11 cellular contexts compared by ENCODE assay signal in genomic region chr10:111207525-111207924, GRCh38.
DNase-seq lines count a peak whose midpoint lies in the region; ATAC-seq, FAIRE-seq and TF ChIP-seq lines count a peak whose summit lies in the region.
"Had no signal": no experiment of that assay in that cellular context is flagged by ENCODE, and none has a peak within 500 bp of the region (broad histone marks: within the 10 kb centered on the region; RNA-seq: fewer than 3 reads in every experiment).

No MANE protein-coding gene starts in this region.

- in situ Hi-C loops in GM12878 (cut with MboI) = loop anchor here (10.0 kb wide), 1 partner anchor 303 kb away; no protein-coding TSS in a partner anchor

- 14% methylated on average over 5 of the region's 5 CpGs for WGBS in GM12878 (ENCODE audit: insufficient coverage, insufficient replicate concordance, low lambda C conversion rate, missing lambda C conversion rate)

- no peaks in the 10 kb centered on the region for H3K9me3 ChIP-seq in GM12878 (replicated peaks; ENCODE audit: control insufficient read depth, insufficient read depth, low read length)
- H3K9me3 ChIP-seq in upper lobe of right lung = no peaks in the 10 kb centered on the region

- H3K79me2 ChIP-seq in GM12878 (ENCODE audit: control insufficient read depth, insufficient read depth, low read length) = no peaks in the 10 kb centered on the region

- BruUV-seq in GM12878 (replicated peaks; lab: Mats Ljungman, UMichigan) = no TSS peak

- no peak overlapping the region for H3K4me3 ChIP-seq in GM12878
- no peak overlapping the region for H3K4me3 ChIP-seq in upper lobe of right lung
- H3K4me3 ChIP-seq: skin epidermis had no signal

- H3K9ac ChIP-seq in GM12878 (ENCODE audit: control insufficient read depth, insufficient read depth, low read length) = no peak overlapping the region

- H3K4me1 ChIP-seq in GM12878 (ENCODE audit: control insufficient read depth, insufficient read depth, low read length) = no peaks in the 10 kb centered on the region
- H3K4me1 ChIP-seq in upper lobe of right lung = no peaks in the 10 kb centered on the region

- SMC1A ChIA-PET in GM12878 (lab: Charles Lee; ENCODE audit: uncharacterized antibody, unreplicated experiment) = no interaction called here

- H3K36me3 ChIP-seq in GM12878 (ENCODE audit: control insufficient read depth in 2 of 2, insufficient read depth in 2 of 2, low read length in 1 of 2) (no peaks in the 10 kb centered on the region), upper lobe of right lung (no peaks in the 10 kb centered on the region)

- no peak overlapping the region for H3K4me2 ChIP-seq in GM12878 (ENCODE audit: control insufficient read depth, insufficient read depth)

- peaks cover 0 to 2% of the 10 kb centered on the region in 2 experiments; a peak in 1 of 4 replicates for H3K27me3 ChIP-seq in GM12878 (replicated peaks in 1 of 2; ENCODE audit: control insufficient read depth in 2 of 2, insufficient read depth in 2 of 2, low read length in 1 of 2)
- H3K27me3 ChIP-seq in upper lobe of right lung = no peaks in the 10 kb centered on the region

- H4K20me1 ChIP-seq in GM12878 (ENCODE audit: control insufficient read depth, insufficient read depth) = no peaks in the 10 kb centered on the region; the same call in 1 of the 2 replicates

- no peak overlapping the region for H2AFZ ChIP-seq in GM12878 (ENCODE audit: control insufficient read depth, low read depth, low read length)

- DNase-seq in stimulated activated CD4-positive, alpha-beta T cell treated with anti-CD3 and anti-CD28 coated beads, Interleukin-12 subunit alpha, Interleukin-12 subunit beta, amount 100 ng/mL, for 4 hours = peak; percentile 6
- no peak for DNase-seq in stimulated activated CD4-positive, alpha-beta T cell treated with anti-CD3 and anti-CD28 coated beads, Interleukin-4, amount 100 ng/mL, for 4 hours
- DNase-seq in NCI-H69 (lab: John Stamatoyannopoulos, UW) (peak; percentile 18), GM12878 (ENCODE audit: low read depth, low spot score) (no peak), upper lobe of right lung (no peak), ecto neural progenitor cell (ENCODE audit: low spot score) (no peak), hypothalamus (lab: John Stamatoyannopoulos, UW) (no peak), NCI-H1694 treated with DMSO at 0.1 percent for 48 hours (lab: John Stamatoyannopoulos, UW) (no peak)
- DNase-seq: activated effector memory CD4-positive, alpha-beta T cell treated with Interleukin-2 at 50 U/mL for 16 hours; effector memory CD8-positive, alpha-beta T cell had no signal

- peak; percentile 64 for TF ChIP-seq RAD21 in GM12878 (IDR thresholded peaks at IDR 0.05; ENCODE audit: insufficient read depth, low read depth, low read length)

- TF ChIP-seq EP300 in GM12878 (IDR thresholded peaks at IDR 0.05; ENCODE audit: borderline replicate concordance in 1 of 2, control insufficient read depth in 1 of 2, low read depth in 2 of 2, low read length in 2 of 2) = no peak

- CTCF ChIA-PET in GM12878 (lab: Yijun Ruan, JAX) = interaction anchor here (0.6 to 1.2 kb wide), 3 partner anchors 311 to 469 kb away, joined by 3 read pairs; no protein-coding TSS in a partner anchor

- ATAC-seq in GM12878 = peak; percentile 63
- ATAC-seq in upper lobe of right lung = no peak
- ATAC-seq: effector memory CD8-positive, alpha-beta T cell had no signal

- RAD21 ChIA-PET in GM12878 (lab: Charles Lee; ENCODE audit: unreplicated experiment) = no interaction called here

- FAIRE-seq in GM12878 (lab: Jason Lieb, UNC) = no peak

- intact Hi-C loops in GM12878 (cut with micrococcal nuclease; ENCODE audit: unreplicated experiment) = loop anchor here (2.0 to 10.0 kb wide), 2 partner anchors 313 to 461 kb away; no protein-coding TSS in a partner anchor
- intact Hi-C loops in upper lobe of right lung (cut with DNase I) = no loop called here

- POLR2A ChIA-PET in GM12878 (lab: Charles Lee) = no interaction called here

- TF ChIP-seq CTCF in GM12878 (IDR thresholded peaks at IDR 0.05 in 2 of 3, conservative IDR thresholded peaks at IDR 0.05 in 1 of 3; ENCODE audit: control insufficient read depth in 2 of 3, extremely low read depth in 1 of 3, insufficient read depth in 1 of 3, low read depth in 3 of 3, low read length in 3 of 3) = peak; percentile 32 to 40 (median 39); a peak in 4 of 6 replicates
- peak; percentile 28 for TF ChIP-seq CTCF in upper lobe of right lung (IDR thresholded peaks at IDR 0.05)

- TF ChIP-seq POLR2A in GM12878 (IDR thresholded peaks at IDR 0.05; ENCODE audit: low read depth, low read length) = no peak

- H3K27ac ChIP-seq in GM12878 (ENCODE audit: control insufficient read depth, insufficient read depth) (no peak overlapping the region), upper lobe of right lung (no peak overlapping the region)
- H3K27ac ChIP-seq: skin epidermis had no signal

TF ChIP-seq in GM12878, 131 proteins besides CTCF, POLR2A, EP300 and RAD21:
- TF ChIP-seq SMC3 (IDR thresholded peaks at IDR 0.05; ENCODE audit: borderline replicate concordance, low read length) (peak; percentile 48; the same call in 1 of the 2 replicates), ZNF207 (IDR thresholded peaks at IDR 0.05; ENCODE audit: borderline replicate concordance) (no peak)

Comparison
In these comparisons a context has a peak if more than half of its experiments do, and no peak if none do; other contexts are left out.
1. DNase-seq: peak in stimulated activated CD4-positive, alpha-beta T cell treated with anti-CD3 and anti-CD28 coated beads, Interleukin-12 subunit alpha, Interleukin-12 subunit beta, amount 100 ng/mL, for 4 hours (single experiment) and NCI-H69 (single experiment); none in stimulated activated CD4-positive, alpha-beta T cell treated with anti-CD3 and anti-CD28 coated beads, Interleukin-4, amount 100 ng/mL, for 4 hours (0 of 2), GM12878 (single experiment), upper lobe of right lung (single experiment), ecto neural progenitor cell (single experiment), hypothalamus (0 of 51) and NCI-H1694 treated with DMSO at 0.1 percent for 48 hours (single experiment).